ENCODE assay signal across 11 cellular contexts in the genomic region with DNA sequence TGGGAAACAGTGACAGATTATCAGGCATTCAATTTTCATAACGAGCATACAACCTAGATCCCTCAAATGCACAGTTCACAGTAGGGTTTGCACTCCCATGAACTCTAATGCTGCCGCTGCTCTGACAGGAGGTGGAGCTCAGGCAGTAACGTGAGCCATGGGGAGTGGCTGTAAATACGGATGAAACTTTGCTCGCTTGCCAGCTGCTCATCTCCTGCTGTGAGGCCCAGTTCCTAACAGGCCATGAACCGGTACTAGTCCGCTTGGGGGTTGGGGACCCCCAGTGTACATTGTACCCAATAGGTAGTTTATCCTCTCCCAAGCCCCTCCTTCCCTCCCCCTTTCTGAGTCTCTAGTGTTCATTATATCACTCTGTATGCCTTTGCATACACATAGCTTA.
DNase-seq lines count a peak whose midpoint lies in the region; ATAC-seq and TF ChIP-seq lines count a peak whose summit lies in the region.
"Had no signal": no experiment of that assay in that cellular context is flagged by ENCODE, and none has a peak within 500 bp of the region (broad histone marks: within the 10 kb centered on the region; RNA-seq: fewer than 3 reads in every experiment).

No MANE protein-coding gene starts in this region.

- H3F3A ChIP-seq in smooth muscle cell (ENCODE audit: low read depth) = no peaks in the 10 kb centered on the region

- no peak overlapping the region for H3K27ac Mint-ChIP-seq in CD4-positive, alpha-beta memory T cell
- H3K27ac Mint-ChIP-seq: activated B cell treated with CpG ODN at 0.5 μM for 24 hours; activated T-cell treated with anti-CD3 and anti-CD28 coated beads, Interleukin-2, amount 50 U/mL, for 72 hours had no signal

- no peak overlapping the region for H3K27ac ChIP-seq in iPS DF 6.9 (ENCODE audit: low read length)
- no peak overlapping the region for H3K27ac ChIP-seq in smooth muscle cell (ENCODE audit: low read depth)
- no peak overlapping the region for H3K27ac ChIP-seq in CD4-positive, alpha-beta memory T cell (ENCODE audit: low read depth, low read length)
- H3K27ac ChIP-seq: cardiac muscle cell had no signal

- no peak for TF ChIP-seq CTCF in smooth muscle cell (IDR thresholded peaks at IDR 0.05; ENCODE audit: borderline replicate concordance, insufficient read depth, poor library complexity, severe bottlenecking)

- H2AFZ ChIP-seq in smooth muscle cell (ENCODE audit: low read depth) = peak overlapping the region; percentile 90

- no CpG with 5 or more reads among the region's 7 CpGs for WGBS in iPS DF 6.9 (ENCODE audit: insufficient coverage, insufficient read length)
- 27% methylated on average over 7 of the region's 7 CpGs for WGBS in smooth muscle cell (ENCODE audit: low lambda C conversion rate)

- peak overlapping the region; percentile 61 for H3K4me2 ChIP-seq in smooth muscle cell

- no peaks in the 10 kb centered on the region for H3K36me3 Mint-ChIP-seq in CD4-positive, alpha-beta memory T cell

- H3K27me3 ChIP-seq in iPS DF 6.9 (ENCODE audit: control insufficient read depth, insufficient read depth, low read length) (no peaks in the 10 kb centered on the region), smooth muscle cell (ENCODE audit: low read depth) (no peaks in the 10 kb centered on the region)
- H3K27me3 ChIP-seq in CD4-positive, alpha-beta memory T cell (ENCODE audit: insufficient read depth, low read length) = no peaks in the 10 kb centered on the region
- H3K27me3 ChIP-seq: cardiac muscle cell had no signal

- H3K9ac ChIP-seq in smooth muscle cell (ENCODE audit: low read depth) = no peak overlapping the region

- H3K36me3 ChIP-seq in iPS DF 6.9 (ENCODE audit: control insufficient read depth, insufficient read depth, low read length) = no peaks in the 10 kb centered on the region
- no peaks in the 10 kb centered on the region for H3K36me3 ChIP-seq in smooth muscle cell (ENCODE audit: low read depth)
- no peaks in the 10 kb centered on the region for H3K36me3 ChIP-seq in CD4-positive, alpha-beta memory T cell (ENCODE audit: insufficient read depth, low read length)
- H3K36me3 ChIP-seq: cardiac muscle cell had no signal

- H3K4me1 Mint-ChIP-seq in CD4-positive, alpha-beta memory T cell = no peaks in the 10 kb centered on the region
- H3K4me1 Mint-ChIP-seq: activated B cell treated with CpG ODN at 0.5 μM for 24 hours had no signal

- H3K4me1 ChIP-seq in iPS DF 6.9 (ENCODE audit: control insufficient read depth, insufficient read depth, low read length) (no peaks in the 10 kb centered on the region), smooth muscle cell (ENCODE audit: low read depth) (peaks cover 1% of the 10 kb centered on the region)
- H3K4me1 ChIP-seq in CD4-positive, alpha-beta memory T cell (ENCODE audit: insufficient read depth, low read length) = no peaks in the 10 kb centered on the region

- DNase-seq in NCI-H2029 (lab: John Stamatoyannopoulos, UW) (peak; percentile 16), NCI-H2029 treated with DMSO at 0.1 percent for 48 hours (lab: John Stamatoyannopoulos, UW) (no peak), NCI-H774 (lab: John Stamatoyannopoulos, UW) (peak; percentile 56), iPS DF 6.9 (ENCODE audit: low read depth, low spot score) (peak; percentile 20), smooth muscle cell (lab: John Stamatoyannopoulos, UW; ENCODE audit: unreplicated experiment) (no peak), GDM1 (lab: John Stamatoyannopoulos, UW) (no peak)
- DNase-seq in CD4-positive, alpha-beta memory T cell = no peak
- DNase-seq: activated B cell treated with CpG ODN at 0.5 μM for 24 hours; activated T-cell treated with anti-CD3 and anti-CD28 coated beads, Interleukin-2, amount 50 U/mL, for 72 hours had no signal

- H4K20me1 ChIP-seq in smooth muscle cell (ENCODE audit: low read depth) = no peaks in the 10 kb centered on the region

- H3K4me3 ChIP-seq in iPS DF 6.9 (ENCODE audit: low read length) (no peak overlapping the region), smooth muscle cell (peak overlapping the region; percentile 13)
- no peak overlapping the region for H3K4me3 ChIP-seq in CD4-positive, alpha-beta memory T cell (ENCODE audit: low read length in 2 of 2)
- H3K4me3 ChIP-seq: cardiac muscle cell had no signal

- peaks cover 0 to 3% (median 0%) of the 10 kb centered on the region in 8 donors for H3K9me3 Mint-ChIP-seq in CD4-positive, alpha-beta memory T cell
- H3K9me3 Mint-ChIP-seq: activated B cell treated with CpG ODN at 0.5 μM for 24 hours; activated T-cell treated with anti-CD3 and anti-CD28 coated beads, Interleukin-2, amount 50 U/mL, for 72 hours had no signal

- POLR2A ChIA-PET in CD4-positive, alpha-beta memory T cell (lab: Charles Lee; ENCODE audit: partially characterized antibody) = no interaction called here

- peaks cover 0 to 1% of the 10 kb centered on the region in 2 donors for H3K27me3 Mint-ChIP-seq in CD4-positive, alpha-beta memory T cell
- H3K27me3 Mint-ChIP-seq: activated B cell treated with CpG ODN at 0.5 μM for 24 hours had no signal

- H3K4me3 Mint-ChIP-seq in CD4-positive, alpha-beta memory T cell = no peak overlapping the region
- H3K4me3 Mint-ChIP-seq: activated B cell treated with CpG ODN at 0.5 μM for 24 hours; activated T-cell treated with anti-CD3 and anti-CD28 coated beads, Interleukin-2, amount 50 U/mL, for 72 hours had no signal

- CTCF ChIA-PET in CD4-positive, alpha-beta memory T cell (lab: Charles Lee; ENCODE audit: partially characterized antibody) = no interaction called here

- ATAC-seq in GM21360 (IDR thresholded peaks at IDR 0.05; ENCODE audit: unreplicated experiment) = no peak
- ATAC-seq: activated T-cell treated with anti-CD3 and anti-CD28 coated beads, Interleukin-2, amount 50 U/mL, for 72 hours had no signal

- no peaks in the 10 kb centered on the region for H3K79me2 ChIP-seq in smooth muscle cell (ENCODE audit: low read depth)

- no peaks in the 10 kb centered on the region for H3K9me3 ChIP-seq in iPS DF 6.9 (ENCODE audit: control insufficient read depth, insufficient read depth, low read length)
- H3K9me3 ChIP-seq in smooth muscle cell (replicated peaks; ENCODE audit: low read depth) = no peaks in the 10 kb centered on the region
- no peaks in the 10 kb centered on the region for H3K9me3 ChIP-seq in CD4-positive, alpha-beta memory T cell (ENCODE audit: control insufficient read depth in 1 of 2, low read length in 2 of 2)

- intact Hi-C loops in CD4-positive, alpha-beta memory T cell (cut with micrococcal nuclease) = no loop called here

Comparison
In these comparisons a context has a peak if more than half of its experiments do, and no peak if none do; other contexts are left out.
1. DNase-seq: peak in NCI-H2029 (single experiment), NCI-H774 (single experiment) and iPS DF 6.9 (single experiment); none in NCI-H2029 treated with DMSO at 0.1 percent for 48 hours (single experiment), smooth muscle cell (single experiment), CD4-positive, alpha-beta memory T cell (0 of 5) and GDM1 (single experiment).